In the genomic region with DNA sequence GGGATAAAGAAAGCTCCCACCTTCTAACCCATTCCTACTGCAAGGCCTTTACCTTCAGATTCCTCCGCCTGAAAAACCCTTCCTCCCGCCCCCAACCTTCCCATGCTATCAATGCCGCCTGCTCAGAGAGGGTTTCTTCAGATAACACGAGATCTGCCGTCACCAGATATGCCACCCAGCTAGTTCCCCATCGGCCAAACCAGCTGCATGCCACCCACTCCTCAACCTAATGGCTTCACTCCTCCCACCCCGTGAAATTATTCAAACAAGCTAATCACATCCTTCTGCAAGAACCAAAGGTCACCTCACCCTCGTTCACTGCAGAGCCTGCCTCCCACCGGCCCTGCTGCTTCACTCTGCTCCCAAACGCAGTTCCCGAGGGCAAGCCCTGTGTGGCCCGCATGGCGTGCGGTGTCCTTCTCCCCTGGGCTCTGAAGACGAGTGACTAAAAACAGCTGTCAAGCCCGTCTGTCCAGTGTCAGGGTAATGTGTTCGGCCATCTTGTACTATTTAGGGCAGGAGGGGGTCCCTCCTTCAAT, we compare ENCODE assay signal across 2 cellular contexts.
A peak's percentile ranks its signal among the peaks of the same experiment; 100 is the strongest.
TF ChIP-seq lines count a peak whose summit lies in the region.

No MANE protein-coding gene starts in this region.

TF ChIP-seq in GM23338, 12 proteins besides CTCF, POLR2A, EP300 and RAD21:
- TF ChIP-seq CREB1 (CRISPR knock-in tag; IDR thresholded peaks at IDR 0.05; ENCODE audit: low read depth) (no peak), EZH2 (IDR thresholded peaks at IDR 0.05; ENCODE audit: low read depth, unreplicated experiment) (no peak), ZNF114 (CRISPR knock-in tag; IDR thresholded peaks at IDR 0.05) (no peak), NANOG (IDR thresholded peaks at IDR 0.05; ENCODE audit: borderline replicate concordance) (no peak), JUNB (IDR thresholded peaks at IDR 0.05; ENCODE audit: unreplicated experiment) (no peak)
TF ChIP-seq in GM23338: peak in this region for 0.

TF ChIP-seq in K562, 482 proteins besides CTCF, POLR2A, EP300 and RAD21:
- TF ChIP-seq CBFA2T3 (IDR thresholded peaks at IDR 0.05) (peak; percentile 33; the same call in 1 of the 2 replicates), KDM5B (IDR thresholded peaks at IDR 0.05; ENCODE audit: insufficient replicate concordance, low read depth, low read length) (no peak), GTF2E2 (tag; IDR thresholded peaks at IDR 0.05) (no peak)
